ENCODE assay signal across 1 cellular context in the genomic region with DNA sequence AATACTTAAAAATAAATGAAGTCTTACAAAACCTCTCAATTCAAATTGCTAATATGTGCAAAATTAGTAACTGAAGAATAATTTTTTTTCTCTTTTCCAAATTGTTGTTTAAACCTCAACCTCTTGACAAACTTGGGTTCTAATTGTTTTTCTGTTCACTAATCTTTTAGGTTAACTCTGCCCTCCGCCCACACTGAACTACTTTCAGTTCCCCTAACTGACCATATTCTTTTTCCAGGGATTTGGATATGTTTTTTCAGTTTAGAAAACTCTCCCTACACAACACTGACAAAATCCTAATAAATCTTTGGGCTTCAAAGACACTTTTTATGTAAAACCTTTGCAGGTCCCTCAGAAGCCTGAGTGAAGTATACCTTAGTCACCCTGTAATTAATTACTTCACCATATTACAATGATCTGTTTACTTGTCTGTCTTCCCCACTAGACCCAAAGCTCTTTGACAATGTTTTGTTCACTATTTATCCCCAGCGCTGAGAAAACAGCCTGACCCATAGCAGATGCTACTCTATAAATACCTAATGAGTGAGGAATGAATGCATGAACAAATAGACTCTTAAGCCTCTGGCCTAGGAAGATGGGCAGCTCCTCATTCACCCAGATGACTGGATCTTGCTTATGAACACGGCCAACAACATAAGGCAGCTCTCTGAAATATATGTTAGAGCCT.
TF ChIP-seq lines count a peak whose summit lies in the region.

No MANE protein-coding gene starts in this region.

TF ChIP-seq in A549, 52 proteins besides CTCF, POLR2A, EP300 and RAD21 (continued from another document):
- TF ChIP-seq HOXB5 (CRISPR knock-in tag; IDR thresholded peaks at IDR 0.05): no peak
- TF ChIP-seq TP53 (CRISPR knock-in tag; IDR thresholded peaks at IDR 0.05): no peak
- TF ChIP-seq RNF2 (IDR thresholded peaks at IDR 0.05; ENCODE audit: borderline replicate concordance, low read depth): no peak
- TF ChIP-seq GATA3 (IDR thresholded peaks at IDR 0.05; ENCODE audit: borderline replicate concordance): peak; percentile 74
- 0 out of 2 replicates have a peak, but pooled peaks have one; percentile 23 for TF ChIP-seq ZNF302 (CRISPR knock-in tag; IDR thresholded peaks at IDR 0.05)
- no peak for TF ChIP-seq HEYL (CRISPR knock-in tag; IDR thresholded peaks at IDR 0.05)
- no peak for TF ChIP-seq RARB (CRISPR knock-in tag; IDR thresholded peaks at IDR 0.05)
- TF ChIP-seq EHMT2 (IDR thresholded peaks at IDR 0.05; ENCODE audit: low read depth): no peak
- TF ChIP-seq, protein P1, sequence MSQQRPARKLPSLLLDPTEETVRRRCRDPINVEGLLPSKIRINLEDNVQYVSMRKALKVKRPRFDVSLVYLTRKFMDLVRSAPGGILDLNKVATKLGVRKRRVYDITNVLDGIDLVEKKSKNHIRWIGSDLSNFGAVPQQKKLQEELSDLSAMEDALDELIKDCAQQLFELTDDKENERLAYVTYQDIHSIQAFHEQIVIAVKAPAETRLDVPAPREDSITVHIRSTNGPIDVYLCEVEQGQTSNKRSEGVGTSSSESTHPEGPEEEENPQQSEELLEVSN (IDR thresholded peaks at IDR 0.05; ENCODE audit: borderline replicate concordance, low read depth): no peak
- TF ChIP-seq ESRRA (IDR thresholded peaks at IDR 0.05; ENCODE audit: borderline replicate concordance, low read length): no peak
- 0 out of 2 replicates have a peak, but pooled peaks have one; percentile 30 for TF ChIP-seq JUNB (IDR thresholded peaks at IDR 0.05)
- TF ChIP-seq TFCP2L1 (CRISPR knock-in tag; IDR thresholded peaks at IDR 0.05): no peak
- 0 out of 2 replicates have a peak, but pooled peaks have one; percentile 6 for TF ChIP-seq FOSL2 (IDR thresholded peaks at IDR 0.05)
- TF ChIP-seq FOSL2 (CRISPR knock-in tag; IDR thresholded peaks at IDR 0.05): peak; percentile 69
- TF ChIP-seq EHF (CRISPR knock-in tag; IDR thresholded peaks at IDR 0.05): 0 out of 2 replicates have a peak, but pooled peaks have one; percentile 36
- no peak; a peak in 1 of 4 replicates for TF ChIP-seq CEBPB (IDR thresholded peaks at IDR 0.05)
- TF ChIP-seq, protein P2, sequence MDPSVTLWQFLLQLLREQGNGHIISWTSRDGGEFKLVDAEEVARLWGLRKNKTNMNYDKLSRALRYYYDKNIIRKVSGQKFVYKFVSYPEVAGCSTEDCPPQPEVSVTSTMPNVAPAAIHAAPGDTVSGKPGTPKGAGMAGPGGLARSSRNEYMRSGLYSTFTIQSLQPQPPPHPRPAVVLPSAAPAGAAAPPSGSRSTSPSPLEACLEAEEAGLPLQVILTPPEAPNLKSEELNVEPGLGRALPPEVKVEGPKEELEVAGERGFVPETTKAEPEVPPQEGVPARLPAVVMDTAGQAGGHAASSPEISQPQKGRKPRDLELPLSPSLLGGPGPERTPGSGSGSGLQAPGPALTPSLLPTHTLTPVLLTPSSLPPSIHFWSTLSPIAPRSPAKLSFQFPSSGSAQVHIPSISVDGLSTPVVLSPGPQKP (IDR thresholded peaks at IDR 0.05; ENCODE audit: low read depth, low read length): no peak
- TF ChIP-seq KDM1A (IDR thresholded peaks at IDR 0.05; ENCODE audit: low read depth): no peak
- TF ChIP-seq, protein P3, sequence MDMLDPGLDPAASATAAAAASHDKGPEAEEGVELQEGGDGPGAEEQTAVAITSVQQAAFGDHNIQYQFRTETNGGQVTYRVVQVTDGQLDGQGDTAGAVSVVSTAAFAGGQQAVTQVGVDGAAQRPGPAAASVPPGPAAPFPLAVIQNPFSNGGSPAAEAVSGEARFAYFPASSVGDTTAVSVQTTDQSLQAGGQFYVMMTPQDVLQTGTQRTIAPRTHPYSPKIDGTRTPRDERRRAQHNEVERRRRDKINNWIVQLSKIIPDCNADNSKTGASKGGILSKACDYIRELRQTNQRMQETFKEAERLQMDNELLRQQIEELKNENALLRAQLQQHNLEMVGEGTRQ (IDR thresholded peaks at IDR 0.05): no peak
- TF ChIP-seq CBX2 (IDR thresholded peaks at IDR 0.05; ENCODE audit: borderline replicate concordance, low read depth): no peak
- TF ChIP-seq POLR2AphosphoS2 (conservative IDR thresholded peaks at IDR 0.05; ENCODE audit: low read length): no peak
- TF ChIP-seq, protein P4, sequence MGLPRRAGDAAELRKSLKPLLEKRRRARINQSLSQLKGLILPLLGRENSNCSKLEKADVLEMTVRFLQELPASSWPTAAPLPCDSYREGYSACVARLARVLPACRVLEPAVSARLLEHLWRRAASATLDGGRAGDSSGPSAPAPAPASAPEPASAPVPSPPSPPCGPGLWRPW (IDR thresholded peaks at IDR 0.05): no peak
- TF ChIP-seq KDM5A (IDR thresholded peaks at IDR 0.05): no peak
- TF ChIP-seq JUN (IDR thresholded peaks at IDR 0.05): peak in 1 of 2 experiments; percentile 24; a peak in 1 of 5 replicates
- TF ChIP-seq HDAC2 (IDR thresholded peaks at IDR 0.05): no peak
- no peak for TF ChIP-seq MYC (IDR thresholded peaks at IDR 0.05; ENCODE audit: borderline replicate concordance, low read length)
- no peak for TF ChIP-seq RCOR1 (IDR thresholded peaks at IDR 0.05; ENCODE audit: low read depth, low read length)
- TF ChIP-seq ZSCAN20 (CRISPR knock-in tag; IDR thresholded peaks at IDR 0.05): no peak
- no peak for TF ChIP-seq CHD2 (IDR thresholded peaks at IDR 0.05; ENCODE audit: low read length, partially characterized antibody)
- no peak; the same call in 1 of the 2 replicates for TF ChIP-seq HOXB13 (CRISPR knock-in tag; IDR thresholded peaks at IDR 0.05; ENCODE audit: low read depth)
- no peak for TF ChIP-seq BHLHE40 (IDR thresholded peaks at IDR 0.05; ENCODE audit: low read depth, low read length)
- no peak for TF ChIP-seq NR3C1 (IDR thresholded peaks at IDR 0.05)
- TF ChIP-seq MAZ (IDR thresholded peaks at IDR 0.05; ENCODE audit: borderline replicate concordance, low read depth, low read length): no peak
